31 cellular contexts compared by ENCODE assay signal in genomic region chr3:103459815-103460214, GRCh38.
"Had no signal": no experiment of that assay in that cellular context is flagged by ENCODE, and none has a peak within 500 bp of the region (broad histone marks: within the 10 kb centered on the region; RNA-seq: fewer than 3 reads in every experiment).

No MANE protein-coding gene starts in this region.

- H3K9me3 ChIP-seq: ascending aorta, breast epithelium had no signal

- H3K4me3 ChIP-seq: ascending aorta, breast epithelium, cardiac muscle cell, coronary artery, dorsolateral prefrontal cortex had no signal

- H3K4me3 Mint-ChIP-seq: activated CD4-positive, alpha-beta T cell treated with anti-CD3 and anti-CD28 coated beads, Interleukin-2, amount 10 ng/mL, durations not matched to agents 7 days and 5 days; activated CD8-positive, alpha-beta memory T cell treated with anti-CD3 and anti-CD28 coated beads, Interleukin-2, amount 10 ng/mL, durations not matched to agents 7 days and 5 days; activated CD8-positive, alpha-beta T cell treated with anti-CD3 and anti-CD28 coated beads, Interleukin-2, amount 10 ng/mL, durations not matched to agents 7 days and 5 days; activated naive CD4-positive, alpha-beta T cell treated with anti-CD3 and anti-CD28 coated beads, Interleukin-2, amount 10 ng/mL, durations not matched to agents 7 days and 5 days; activated naive CD8-positive, alpha-beta T cell treated with anti-CD3 and anti-CD28 coated beads, Interleukin-2, amount 10 ng/mL, durations not matched to agents 7 days and 5 days; activated T-cell treated with anti-CD3 and anti-CD28 coated beads, Interleukin-2, amount 50 U/mL, for 24 hours; activated T-cell treated with anti-CD3 and anti-CD28 coated beads, Interleukin-2, amount 50 U/mL, for 72 hours; brain; dendritic cell treated with granulocyte-macrophage colony-stimulating factor and Interleukin-4, amounts not matched to agents 40 ng/mL and 50 ng/mL, for 4 days; endodermal cell had no signal

- H3K36me3 ChIP-seq: ascending aorta, breast epithelium, cardiac muscle cell had no signal

- H3K27me3 Mint-ChIP-seq: activated CD4-positive, alpha-beta T cell treated with anti-CD3 and anti-CD28 coated beads, Interleukin-2, amount 10 ng/mL, durations not matched to agents 7 days and 5 days; activated CD8-positive, alpha-beta memory T cell treated with anti-CD3 and anti-CD28 coated beads, Interleukin-2, amount 10 ng/mL, durations not matched to agents 7 days and 5 days; activated naive CD4-positive, alpha-beta T cell treated with anti-CD3 and anti-CD28 coated beads, Interleukin-2, amount 10 ng/mL, durations not matched to agents 7 days and 5 days; activated naive CD8-positive, alpha-beta T cell treated with anti-CD3 and anti-CD28 coated beads, Interleukin-2, amount 10 ng/mL, durations not matched to agents 7 days and 5 days; activated T-cell treated with anti-CD3 and anti-CD28 coated beads, Interleukin-2, amount 50 U/mL, for 24 hours; brain; dendritic cell treated with granulocyte-macrophage colony-stimulating factor and Interleukin-4, amounts not matched to agents 40 ng/mL and 50 ng/mL, for 4 days had no signal

- H3K27ac Mint-ChIP-seq: activated CD4-positive, alpha-beta T cell treated with anti-CD3 and anti-CD28 coated beads, Interleukin-2, amount 10 ng/mL, durations not matched to agents 7 days and 5 days; activated CD8-positive, alpha-beta memory T cell treated with anti-CD3 and anti-CD28 coated beads, Interleukin-2, amount 10 ng/mL, durations not matched to agents 7 days and 5 days; activated CD8-positive, alpha-beta T cell treated with anti-CD3 and anti-CD28 coated beads, Interleukin-2, amount 10 ng/mL, durations not matched to agents 7 days and 5 days; activated naive CD4-positive, alpha-beta T cell treated with anti-CD3 and anti-CD28 coated beads, Interleukin-2, amount 10 ng/mL, durations not matched to agents 7 days and 5 days; activated naive CD4-positive, alpha-beta T cell treated with anti-CD3 and anti-CD28 coated beads, Interleukin-2, amount 50 U/mL, for 72 hours; activated naive CD8-positive, alpha-beta T cell treated with anti-CD3 and anti-CD28 coated beads, Interleukin-2, amount 10 ng/mL, durations not matched to agents 7 days and 5 days; activated T-cell treated with anti-CD3 and anti-CD28 coated beads, Interleukin-2, amount 50 U/mL, for 24 hours; activated T-cell treated with anti-CD3 and anti-CD28 coated beads, Interleukin-2, amount 50 U/mL, for 72 hours; brain; dendritic cell treated with granulocyte-macrophage colony-stimulating factor and Interleukin-4, amounts not matched to agents 40 ng/mL and 50 ng/mL, for 4 days; endodermal cell had no signal

- H3K36me3 Mint-ChIP-seq: activated CD8-positive, alpha-beta memory T cell treated with anti-CD3 and anti-CD28 coated beads, Interleukin-2, amount 10 ng/mL, durations not matched to agents 7 days and 5 days; activated naive CD4-positive, alpha-beta T cell treated with anti-CD3 and anti-CD28 coated beads, Interleukin-2, amount 10 ng/mL, durations not matched to agents 7 days and 5 days; activated naive CD4-positive, alpha-beta T cell treated with anti-CD3 and anti-CD28 coated beads, Interleukin-2, amount 50 U/mL, for 72 hours; activated naive CD8-positive, alpha-beta T cell treated with anti-CD3 and anti-CD28 coated beads, Interleukin-2, amount 10 ng/mL, durations not matched to agents 7 days and 5 days; brain had no signal

- DNase-seq: activated CD4-positive, alpha-beta T cell treated with anti-CD3 and anti-CD28 coated beads for 1 hour; activated CD4-positive, alpha-beta T cell treated with anti-CD3 and anti-CD28 coated beads for 4 hours; activated CD4-positive, alpha-beta T cell treated with anti-CD3 and anti-CD28 coated beads, Interleukin-2, amount 10 ng/mL, durations not matched to agents 7 days and 5 days; activated CD4-positive, alpha-beta T cell treated with anti-CD3 and anti-CD28 coated beads, Interleukin-2, amount 50 U/mL, for 4 hours; activated CD8-positive, alpha-beta memory T cell treated with anti-CD3 and anti-CD28 coated beads, Interleukin-2, amount 10 ng/mL, durations not matched to agents 7 days and 5 days; activated CD8-positive, alpha-beta memory T cell treated with anti-CD3 and anti-CD28 coated beads, Interleukin-2, amount 50 U/mL, for 48 hours; activated CD8-positive, alpha-beta T cell treated with anti-CD3 and anti-CD28 coated beads, Interleukin-2, amount 10 ng/mL, durations not matched to agents 7 days and 5 days; activated gamma-delta T cell; activated naive CD4-positive, alpha-beta T cell; activated naive CD4-positive, alpha-beta T cell treated with anti-CD3 and anti-CD28 coated beads, Interleukin-2, amount 10 ng/mL, durations not matched to agents 7 days and 5 days; activated naive CD8-positive, alpha-beta T cell treated with anti-CD3 and anti-CD28 coated beads, Interleukin-2, amount 10 ng/mL, durations not matched to agents 7 days and 5 days; activated T-cell treated with anti-CD3 and anti-CD28 coated beads for 4 hours; activated T-cell treated with anti-CD3 and anti-CD28 coated beads, Interleukin-2, amount 50 U/mL, for 24 hours; activated T-cell treated with anti-CD3 and anti-CD28 coated beads, Interleukin-2, amount 50 U/mL, for 72 hours; central memory CD4-positive, alpha-beta T cell; cerebellar nuclear complex; dorsolateral prefrontal cortex; effector memory CD4-positive, alpha-beta T cell; endodermal cell; foreskin fibroblast; head of caudate nucleus; T-helper 2 cell had no signal

- H3K4me1 Mint-ChIP-seq: activated CD4-positive, alpha-beta T cell treated with anti-CD3 and anti-CD28 coated beads, Interleukin-2, amount 10 ng/mL, durations not matched to agents 7 days and 5 days; activated CD8-positive, alpha-beta memory T cell treated with anti-CD3 and anti-CD28 coated beads, Interleukin-2, amount 10 ng/mL, durations not matched to agents 7 days and 5 days; activated naive CD4-positive, alpha-beta T cell treated with anti-CD3 and anti-CD28 coated beads, Interleukin-2, amount 10 ng/mL, durations not matched to agents 7 days and 5 days; activated naive CD8-positive, alpha-beta T cell treated with anti-CD3 and anti-CD28 coated beads, Interleukin-2, amount 10 ng/mL, durations not matched to agents 7 days and 5 days; brain; endodermal cell had no signal

- H3K27ac ChIP-seq: ascending aorta, breast epithelium, cardiac muscle cell, coronary artery, dorsolateral prefrontal cortex had no signal

- H3K4me1 ChIP-seq: ascending aorta, breast epithelium had no signal

- ATAC-seq: activated CD8-positive, alpha-beta memory T cell treated with anti-CD3 and anti-CD28 coated beads, Interleukin-2, amount 10 ng/mL, durations not matched to agents 7 days and 5 days; activated CD8-positive, alpha-beta T cell treated with anti-CD3 and anti-CD28 coated beads, Interleukin-2, amount 10 ng/mL, durations not matched to agents 7 days and 5 days; activated naive CD4-positive, alpha-beta T cell treated with anti-CD3 and anti-CD28 coated beads, Interleukin-2, amount 50 U/mL, for 72 hours; activated T-cell treated with anti-CD3 and anti-CD28 coated beads, Interleukin-2, amount 50 U/mL, for 72 hours; esophagus mucosa had no signal

- FAIRE-seq: frontal cortex had no signal

- H3K27me3 ChIP-seq: ascending aorta, breast epithelium, cardiac muscle cell had no signal
